ENCODE assay signal across 8 cellular contexts in the genomic region with DNA sequence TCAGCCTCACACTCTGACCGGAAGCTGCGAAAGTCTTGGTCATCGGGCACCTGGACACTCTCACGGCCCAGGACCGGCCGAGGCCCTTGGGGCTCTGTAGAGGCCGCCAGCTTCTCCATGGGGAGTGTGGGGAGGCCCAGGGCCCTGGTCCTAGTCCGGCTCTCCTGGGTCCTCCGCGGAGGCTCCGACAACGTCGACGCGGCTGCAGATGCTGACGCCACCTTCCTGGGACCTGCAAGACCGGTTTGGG. TPM values are rescaled to one million over a fixed set of nuclear protein-coding genes. Genes with fewer than 3 reads are reported as not detected.
DNase-seq lines count a peak whose midpoint lies in the region; ATAC-seq and TF ChIP-seq lines count a peak whose summit lies in the region.

No MANE protein-coding gene starts in this region.

- peak overlapping the region; percentile 46 to 54 for H3K4me3 ChIP-seq in SK-N-SH (ENCODE audit: low read depth in 2 of 2, low read length in 1 of 2)
- peak overlapping the region; percentile 81 for H3K4me3 ChIP-seq in suprapubic skin

- peaks cover 3 to 54% of the 10 kb centered on the region in 2 experiments; a peak in 2 of 4 replicates for H3K4me1 ChIP-seq in SK-N-SH (ENCODE audit: control insufficient read depth in 1 of 2, insufficient read depth in 2 of 2, low read depth in 1 of 2, low read length in 1 of 2)
- H3K4me1 ChIP-seq in suprapubic skin: peaks cover 50% of the 10 kb centered on the region

- H3K9me2 ChIP-seq in SK-N-SH: no peaks in the 10 kb centered on the region

- H3K9me3 ChIP-seq in SK-N-SH: no peaks in the 10 kb centered on the region
- H3K9me3 ChIP-seq in suprapubic skin: no peaks in the 10 kb centered on the region

- no peak for TF ChIP-seq POLR2A in suprapubic skin (IDR thresholded peaks at IDR 0.05)

- H3K36me3 ChIP-seq in SK-N-SH (replicated peaks in 1 of 2; ENCODE audit: control insufficient read depth in 1 of 2, insufficient read depth in 2 of 2, low read length in 1 of 2) (no peaks in the 10 kb centered on the region), suprapubic skin (no peaks in the 10 kb centered on the region)

- ATAC-seq in SK-N-SH treated with all-trans-retinoic acid at 6 μM for 48 hours: no peak

- DNase-seq in SK-N-SH (no peak), islet precursor cell (peak; percentile 74), suprapubic skin (ENCODE audit: low spot score in 2 of 2) (no peak), middle frontal gyrus (ENCODE audit: extremely low spot score, low spot score) (no peak), A172 (ENCODE audit: low spot score) (no peak), AG08395 (ENCODE audit: low spot score) (no peak)
- DNase-seq in activated T-helper 1 cell treated with anti-CD3 and anti-CD28 coated beads, Interleukin-12 subunit alpha, Interleukin-12 subunit beta, Interleukin-2, Interleukin-4 antibody, amounts not matched to agents 30 ng/mL and 10 ng/mL and 1 ng/mL, durations not matched to agents 14 hours and 24 hours and 36 hours (ENCODE audit: low spot score): no peak

- H3K36me3 Mint-ChIP-seq in activated T-helper 1 cell treated with anti-CD3 and anti-CD28 coated beads, Interleukin-12 subunit alpha, Interleukin-12 subunit beta, Interleukin-2, Interleukin-4 antibody, amounts not matched to agents 30 ng/mL and 10 ng/mL and 1 ng/mL, durations not matched to agents 14 hours and 24 hours and 36 hours (ENCODE audit: low read depth): peaks cover 6% of the 10 kb centered on the region

- H3K4me1 Mint-ChIP-seq in activated T-helper 1 cell treated with anti-CD3 and anti-CD28 coated beads, Interleukin-12 subunit alpha, Interleukin-12 subunit beta, Interleukin-2, Interleukin-4 antibody, amounts not matched to agents 30 ng/mL and 10 ng/mL and 1 ng/mL, durations not matched to agents 14 hours and 24 hours and 36 hours (ENCODE audit: low read depth): peaks cover 27% of the 10 kb centered on the region

- POLR2A ChIA-PET in SK-N-SH (lab: Yijun Ruan, JAX): no interaction called here

- TF ChIP-seq EP300 in SK-N-SH (IDR thresholded peaks at IDR 0.05; ENCODE audit: borderline replicate concordance in 1 of 2, low read depth in 1 of 2, low read length in 1 of 2) (no peak), suprapubic skin (IDR thresholded peaks at IDR 0.05) (no peak)

- no peaks in the 10 kb centered on the region for H3F3A ChIP-seq in SK-N-SH (replicated peaks; ENCODE audit: insufficient read depth)

- H3K79me2 ChIP-seq in SK-N-SH (ENCODE audit: insufficient read depth): no peaks in the 10 kb centered on the region

- no peaks in the 10 kb centered on the region for H3K27me3 ChIP-seq in SK-N-SH (ENCODE audit: insufficient read depth)
- H3K27me3 ChIP-seq in suprapubic skin: no peaks in the 10 kb centered on the region

- TF ChIP-seq CTCF in SK-N-SH (IDR thresholded peaks at IDR 0.05) (no peak), suprapubic skin (IDR thresholded peaks at IDR 0.05) (no peak)

- no peaks in the 10 kb centered on the region for H4K20me1 ChIP-seq in SK-N-SH (ENCODE audit: insufficient read depth)

- H2AFZ ChIP-seq in SK-N-SH (ENCODE audit: low read depth): no peak overlapping the region

- peak overlapping the region; percentile 87 for H3K4me2 ChIP-seq in SK-N-SH

- no peak for TF ChIP-seq RAD21 in SK-N-SH (IDR thresholded peaks at IDR 0.05; ENCODE audit: low read length)

- peak overlapping the region; percentile 79 for H3K4me3 Mint-ChIP-seq in activated T-helper 1 cell treated with anti-CD3 and anti-CD28 coated beads, Interleukin-12 subunit alpha, Interleukin-12 subunit beta, Interleukin-2, Interleukin-4 antibody, amounts not matched to agents 30 ng/mL and 10 ng/mL and 1 ng/mL, durations not matched to agents 14 hours and 24 hours and 36 hours

- no peaks in the 10 kb centered on the region for H3K9me3 Mint-ChIP-seq in activated T-helper 1 cell treated with anti-CD3 and anti-CD28 coated beads, Interleukin-12 subunit alpha, Interleukin-12 subunit beta, Interleukin-2, Interleukin-4 antibody, amounts not matched to agents 30 ng/mL and 10 ng/mL and 1 ng/mL, durations not matched to agents 14 hours and 24 hours and 36 hours

- intact Hi-C loops in activated T-helper 1 cell treated with anti-CD3 and anti-CD28 coated beads, Interleukin-12 subunit alpha, Interleukin-12 subunit beta, Interleukin-2, Interleukin-4 antibody, amounts not matched to agents 30 ng/mL and 10 ng/mL and 1 ng/mL, durations not matched to agents 14 hours and 24 hours and 36 hours (cut with micrococcal nuclease): loop anchor here (1.0 kb wide), 1 partner anchor 32 kb away; no protein-coding TSS in a partner anchor

- CTCF ChIA-PET in SK-N-SH (lab: Yijun Ruan, JAX): interaction anchor here (1.4 to 4.3 kb wide), 4 partner anchors 9 to 56 kb away, joined by 3 to 43 read pairs (median 14); a partner anchor contains a TSS

- H3K9ac ChIP-seq in SK-N-SH: no peak overlapping the region

- 66% methylated on average over 15 of the region's 17 CpGs for WGBS in SK-N-SH (ENCODE audit: low lambda C conversion rate)
- WGBS in suprapubic skin: no CpG with 5 or more reads among the region's 17 CpGs

- H3K27ac Mint-ChIP-seq in activated T-helper 1 cell treated with anti-CD3 and anti-CD28 coated beads, Interleukin-12 subunit alpha, Interleukin-12 subunit beta, Interleukin-2, Interleukin-4 antibody, amounts not matched to agents 30 ng/mL and 10 ng/mL and 1 ng/mL, durations not matched to agents 14 hours and 24 hours and 36 hours: no peak overlapping the region

- peaks cover 3% of the 10 kb centered on the region for H3K27me3 Mint-ChIP-seq in activated T-helper 1 cell treated with anti-CD3 and anti-CD28 coated beads, Interleukin-12 subunit alpha, Interleukin-12 subunit beta, Interleukin-2, Interleukin-4 antibody, amounts not matched to agents 30 ng/mL and 10 ng/mL and 1 ng/mL, durations not matched to agents 14 hours and 24 hours and 36 hours (ENCODE audit: insufficient read depth)

- H3K27ac ChIP-seq in SK-N-SH (ENCODE audit: low read depth in 2 of 2, low read length in 1 of 2) (no peak overlapping the region), suprapubic skin (peak overlapping the region; percentile 82)

TF ChIP-seq in SK-N-SH treated with all-trans-retinoic acid at 6 μM for 48 hours, 23 proteins besides CTCF, POLR2A, EP300 and RAD21 (continues in another document):
- no peak for TF ChIP-seq ZFP30 (CRISPR knock-in tag; IDR thresholded peaks at IDR 0.05)
- no peak for TF ChIP-seq ZC3H10 (CRISPR knock-in tag; IDR thresholded peaks at IDR 0.05)
- no peak for TF ChIP-seq CSDC2 (CRISPR knock-in tag; IDR thresholded peaks at IDR 0.05)
- no peak for TF ChIP-seq ZFP3 (CRISPR knock-in tag; IDR thresholded peaks at IDR 0.05)
- TF ChIP-seq, protein P1, sequence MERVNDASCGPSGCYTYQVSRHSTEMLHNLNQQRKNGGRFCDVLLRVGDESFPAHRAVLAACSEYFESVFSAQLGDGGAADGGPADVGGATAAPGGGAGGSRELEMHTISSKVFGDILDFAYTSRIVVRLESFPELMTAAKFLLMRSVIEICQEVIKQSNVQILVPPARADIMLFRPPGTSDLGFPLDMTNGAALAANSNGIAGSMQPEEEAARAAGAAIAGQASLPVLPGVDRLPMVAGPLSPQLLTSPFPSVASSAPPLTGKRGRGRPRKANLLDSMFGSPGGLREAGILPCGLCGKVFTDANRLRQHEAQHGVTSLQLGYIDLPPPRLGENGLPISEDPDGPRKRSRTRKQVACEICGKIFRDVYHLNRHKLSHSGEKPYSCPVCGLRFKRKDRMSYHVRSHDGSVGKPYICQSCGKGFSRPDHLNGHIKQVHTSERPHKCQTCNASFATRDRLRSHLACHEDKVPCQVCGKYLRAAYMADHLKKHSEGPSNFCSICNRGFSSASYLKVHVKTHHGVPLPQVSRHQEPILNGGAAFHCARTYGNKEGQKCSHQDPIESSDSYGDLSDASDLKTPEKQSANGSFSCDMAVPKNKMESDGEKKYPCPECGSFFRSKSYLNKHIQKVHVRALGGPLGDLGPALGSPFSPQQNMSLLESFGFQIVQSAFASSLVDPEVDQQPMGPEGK (CRISPR knock-in tag; IDR thresholded peaks at IDR 0.05; ENCODE audit: borderline replicate concordance): no peak

RNA-seq across cellular contexts. Expression of a gene that starts 12.9 kb away (rescaled TPM):
- polyA plus RNA-seq in SK-N-SH (2012; rRNA removed): 42.2 and 47.7 TPM in 2 replicates
- polyA plus RNA-seq in SK-N-SH (2012; cell fraction: cytosol; rRNA removed): 20.7 and 30.1 TPM in 2 replicates
- 23.7 and 25.6 TPM in 2 replicates for polyA plus RNA-seq in SK-N-SH (2012; cell fraction: nucleus; rRNA removed)
- total RNA-seq in activated T-helper 1 cell treated with anti-CD3 and anti-CD28 coated beads, Interleukin-12 subunit alpha, Interleukin-12 subunit beta, Interleukin-2, Interleukin-4 antibody, amounts not matched to agents 30 ng/mL and 10 ng/mL and 1 ng/mL, durations not matched to agents 14 hours and 24 hours and 36 hours: 19.8 and 23.9 TPM in 2 replicates
- total RNA-seq in suprapubic skin: 10 to 100 TPM; 76.3 to 83.0 (median 79.4) TPM
- 56.8 and 60.2 TPM in 2 replicates for total RNA-seq in A172 (2014; rRNA removed; shearing (Covaris generic))

RNA-seq across cellular contexts. Expression of a gene that starts 28.8 kb away (rescaled TPM):
- 43.4 and 56.6 TPM in 2 replicates for polyA plus RNA-seq in SK-N-SH (2012; rRNA removed)
- 21.6 and 37.3 TPM in 2 replicates for polyA plus RNA-seq in SK-N-SH (2012; cell fraction: cytosol; rRNA removed)
- polyA plus RNA-seq in SK-N-SH (2012; cell fraction: nucleus; rRNA removed): 118 and 136 TPM in 2 replicates
- 78.8 and 88.6 TPM in 2 replicates for total RNA-seq in activated T-helper 1 cell treated with anti-CD3 and anti-CD28 coated beads, Interleukin-12 subunit alpha, Interleukin-12 subunit beta, Interleukin-2, Interleukin-4 antibody, amounts not matched to agents 30 ng/mL and 10 ng/mL and 1 ng/mL, durations not matched to agents 14 hours and 24 hours and 36 hours
- 100 to 1,000 TPM in 1 of 4 donors, 10 to 100 TPM in 3; 53.8 to 126 (median 88.8) TPM for total RNA-seq in suprapubic skin
- 54.4 and 61.7 TPM in 2 replicates for total RNA-seq in A172 (2014; rRNA removed; shearing (Covaris generic))

RNA-seq across cellular contexts. Expression of a gene that starts 33.2 kb away (rescaled TPM):
- polyA plus RNA-seq in SK-N-SH (2012; rRNA removed): 26.9 and 29.4 TPM in 2 replicates
- polyA plus RNA-seq in SK-N-SH (2012; cell fraction: cytosol; rRNA removed): 3.8 and 6.1 TPM in 2 replicates
- 205 and 218 TPM in 2 replicates for polyA plus RNA-seq in SK-N-SH (2012; cell fraction: nucleus; rRNA removed)
- 69.2 and 71.1 TPM in 2 replicates for total RNA-seq in activated T-helper 1 cell treated with anti-CD3 and anti-CD28 coated beads, Interleukin-12 subunit alpha, Interleukin-12 subunit beta, Interleukin-2, Interleukin-4 antibody, amounts not matched to agents 30 ng/mL and 10 ng/mL and 1 ng/mL, durations not matched to agents 14 hours and 24 hours and 36 hours
- total RNA-seq in suprapubic skin: 100 to 1,000 TPM in 2 of 4 donors, 10 to 100 TPM in 2; 81.9 to 231 (median 111) TPM
- 3.4 and 46.5 TPM in 2 replicates for total RNA-seq in A172 (2014; rRNA removed; shearing (Covaris generic))
